Comparison of ENCODE assay signal across 26 cellular contexts in the genomic region with DNA sequence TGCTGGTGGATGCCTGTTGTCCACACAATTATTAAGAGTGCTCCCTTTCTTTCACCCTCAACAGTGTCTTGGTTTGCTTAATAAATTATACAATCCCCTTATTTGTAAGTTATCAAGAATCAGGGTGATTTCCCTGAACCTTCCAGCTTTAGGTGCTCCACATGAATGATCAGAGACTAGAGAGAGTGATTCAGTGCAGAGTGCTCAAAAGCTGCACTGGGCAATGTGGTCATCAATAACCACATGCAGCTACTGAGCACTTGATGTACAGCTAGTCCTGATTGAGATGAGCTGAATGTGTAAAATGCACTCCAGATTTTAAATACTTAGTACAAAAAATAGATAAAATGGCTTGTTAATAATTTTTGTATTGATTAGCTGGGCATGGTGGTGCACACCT.
"Had no signal": no experiment of that assay in that cellular context is flagged by ENCODE, and none has a peak within 500 bp of the region (broad histone marks: within the 10 kb centered on the region; RNA-seq: fewer than 3 reads in every experiment).

No MANE protein-coding gene starts in this region.

- H3K4me3 ChIP-seq: colonic mucosa, esophagus muscularis mucosa, gastroesophageal sphincter, lower lobe of right lung, ovary, right atrium auricular region, stomach, thyroid gland had no signal

- H3K4me1 Mint-ChIP-seq: central memory CD8-positive, alpha-beta T cell; endodermal cell; memory B cell; natural killer cell; stimulated activated effector memory CD8-positive, alpha-beta T cell treated with anti-CD3 and anti-CD28 coated beads, Interleukin-12 subunit alpha, Interleukin-12 subunit beta, amount 100 ng/mL, for 72 hours had no signal

- H3K27ac Mint-ChIP-seq: dendritic cell treated with granulocyte-macrophage colony-stimulating factor and Interleukin-4, amounts not matched to agents 40 ng/mL and 50 ng/mL, for 4 days; endodermal cell; memory B cell; natural killer cell; progenitor cell of endocrine pancreas; stimulated activated effector memory CD8-positive, alpha-beta T cell treated with anti-CD3 and anti-CD28 coated beads, Interleukin-12 subunit alpha, Interleukin-12 subunit beta, amount 100 ng/mL, for 72 hours had no signal

- H3K27me3 ChIP-seq: colonic mucosa, esophagus muscularis mucosa, foreskin keratinocyte, gastroesophageal sphincter, ovary, right atrium auricular region, stomach, thyroid gland had no signal

- H3K9me3 Mint-ChIP-seq: central memory CD8-positive, alpha-beta T cell; dendritic cell treated with granulocyte-macrophage colony-stimulating factor and Interleukin-4, amounts not matched to agents 40 ng/mL and 50 ng/mL, for 4 days; endodermal cell; memory B cell; natural killer cell; stimulated activated effector memory CD8-positive, alpha-beta T cell treated with anti-CD3 and anti-CD28 coated beads, Interleukin-12 subunit alpha, Interleukin-12 subunit beta, amount 100 ng/mL, for 72 hours had no signal

- H3K9me3 ChIP-seq: colonic mucosa, esophagus muscularis mucosa, gastroesophageal sphincter, lower lobe of right lung, ovary, right atrium auricular region, stomach, thyroid gland had no signal

- H3K4me1 ChIP-seq: colonic mucosa, esophagus muscularis mucosa, gastroesophageal sphincter, lower lobe of right lung, right atrium auricular region, stomach, thyroid gland had no signal

- DNase-seq: colonic mucosa; effector CD8-positive, alpha-beta T cell; endodermal cell; foreskin keratinocyte; kidney; left ventricle myocardium superior; lower lobe of right lung; natural killer cell; occipital lobe; ovary; stimulated activated CD4-positive, alpha-beta T cell treated with anti-CD3 and anti-CD28 coated beads, Interleukin-2, amount 100 ng/mL, for 24 hours; stimulated activated CD4-positive, alpha-beta T cell treated with anti-CD3 and anti-CD28 coated beads, Interleukin-4, amount 100 ng/mL, for 24 hours; stimulated activated naive CD4-positive, alpha-beta T cell treated with Interleukin-2 at 50 U/mL for 16 hours; stomach; thyroid gland; trophoblast cell had no signal

- H3K4me3 Mint-ChIP-seq: central memory CD8-positive, alpha-beta T cell; dendritic cell treated with granulocyte-macrophage colony-stimulating factor and Interleukin-4, amounts not matched to agents 40 ng/mL and 50 ng/mL, for 4 days; endodermal cell; memory B cell; natural killer cell; stimulated activated effector memory CD8-positive, alpha-beta T cell treated with anti-CD3 and anti-CD28 coated beads, Interleukin-12 subunit alpha, Interleukin-12 subunit beta, amount 100 ng/mL, for 72 hours had no signal

- H3K36me3 Mint-ChIP-seq: memory B cell; natural killer cell; stimulated activated effector memory CD8-positive, alpha-beta T cell treated with anti-CD3 and anti-CD28 coated beads, Interleukin-12 subunit alpha, Interleukin-12 subunit beta, amount 100 ng/mL, for 72 hours had no signal

- H3K27me3 Mint-ChIP-seq: progenitor cell of endocrine pancreas had no signal

- ATAC-seq: foreskin keratinocyte; gastroesophageal sphincter; left ventricle myocardium superior; lower lobe of right lung; natural killer cell; sciatic nerve; stimulated activated effector memory CD8-positive, alpha-beta T cell treated with anti-CD3 and anti-CD28 coated beads, Interleukin-12 subunit alpha, Interleukin-12 subunit beta, amount 100 ng/mL, for 72 hours had no signal

- H3K27ac ChIP-seq: colonic mucosa, epithelial cell of prostate, esophagus muscularis mucosa, foreskin keratinocyte, gastroesophageal sphincter, lower lobe of right lung, ovary, right atrium auricular region, stomach, thyroid gland had no signal

- H3K36me3 ChIP-seq: colonic mucosa, esophagus muscularis mucosa, gastroesophageal sphincter, lower lobe of right lung, ovary, right atrium auricular region, stomach, thyroid gland had no signal
